Comparison of ENCODE assay signal across 14 cellular contexts in genomic region chr22:36762687-36763260, GRCh38. TPM values are rescaled to one million over a fixed set of nuclear protein-coding genes. Genes with fewer than 3 reads are reported as not detected.
DNase-seq lines count a peak whose midpoint lies in the region; ATAC-seq and TF ChIP-seq lines count a peak whose summit lies in the region.
"Had no signal": no experiment of that assay in that cellular context is flagged by ENCODE, and none has a peak within 500 bp of the region (broad histone marks: within the 10 kb centered on the region; RNA-seq: fewer than 3 reads in every experiment).

No MANE protein-coding gene starts in this region.

- H3K79me1 ChIP-seq in mesendoderm (ENCODE audit: low read length) = no peaks in the 10 kb centered on the region

- peaks cover 3% of the 10 kb centered on the region for H3K4me1 ChIP-seq in osteoblast (ENCODE audit: insufficient read depth, low read length)
- no peaks in the 10 kb centered on the region for H3K4me1 ChIP-seq in mesendoderm (ENCODE audit: control insufficient read depth, low read depth, low read length)

- intact Hi-C loops in cardiac septum (cut with DNase I) = no loop called here

- no peak overlapping the region for H2AFZ ChIP-seq in osteoblast (ENCODE audit: low read length)

- no peak overlapping the region for H2BK15ac ChIP-seq in mesendoderm (replicated peaks; ENCODE audit: low read depth)

- H4K8ac ChIP-seq in mesendoderm (ENCODE audit: low read depth, low read length) = no peak overlapping the region

- no peak overlapping the region for H3K4me2 ChIP-seq in osteoblast (ENCODE audit: insufficient read depth, low read length)
- H3K4me2 ChIP-seq in mesendoderm (ENCODE audit: low read length) = no peak overlapping the region

- no peak overlapping the region for H3K56ac ChIP-seq in mesendoderm (ENCODE audit: low read length)

- H3K36me3 ChIP-seq in osteoblast (ENCODE audit: insufficient read depth, low read length) = peaks cover 13% of the 10 kb centered on the region
- no peaks in the 10 kb centered on the region for H3K36me3 ChIP-seq in mesendoderm (ENCODE audit: control insufficient read depth, insufficient read depth, low read length)

- no peak for ATAC-seq in GM21360 (IDR thresholded peaks at IDR 0.05; ENCODE audit: unreplicated experiment)

- no peak overlapping the region for H3K23ac ChIP-seq in mesendoderm (ENCODE audit: low read length)

- H3K27ac ChIP-seq in osteoblast (ENCODE audit: low read depth, low read length) (no peak overlapping the region), mesendoderm (ENCODE audit: low read depth, low read length) (no peak overlapping the region)

- no peak overlapping the region for H4K5ac ChIP-seq in mesendoderm (ENCODE audit: low read length)

- no peak for TF ChIP-seq CTCF in osteoblast (IDR thresholded peaks at IDR 0.05; ENCODE audit: extremely low read depth, low read depth, low read length)

- H3K4me3 ChIP-seq in osteoblast (ENCODE audit: insufficient read depth, low read length) (no peak overlapping the region), mesendoderm (ENCODE audit: low read length) (no peak overlapping the region)

- H4K20me1 ChIP-seq in osteoblast (ENCODE audit: insufficient read depth, low read length) = peaks cover 2% of the 10 kb centered on the region

- H3K9ac ChIP-seq in mesendoderm (ENCODE audit: low read length) = no peak overlapping the region

- H2BK5ac ChIP-seq in mesendoderm (ENCODE audit: low read length) = no peak overlapping the region

- DNase-seq in AG20443 (ENCODE audit: low spot score) (peak; percentile 59), amniotic epithelial cell (ENCODE audit: low read depth) (peak; percentile 13), cardiac septum (ENCODE audit: low spot score) (peak; percentile 81), osteoblast (ENCODE audit: insufficient read length, low spot score, missing footprints) (peak; percentile 68), T-helper 9 cell (no peak), mesendoderm (no peak)
- DNase-seq in activated naive CD4-positive, alpha-beta T cell treated with anti-CD3 and anti-CD28 coated beads, Interleukin-2, amount 50 U/mL, for 16 hours = no peak
- DNase-seq: activated CD4-positive, alpha-beta T cell treated with anti-CD3 and anti-CD28 coated beads, Interleukin-2, amount 10 ng/mL, durations not matched to agents 24 days and 14 days; NCI-H1417 treated with DMSO at 0.1 percent for 48 hours; T1000 had no signal

- H3K9me3 ChIP-seq in osteoblast (ENCODE audit: low read depth, low read length) = no peaks in the 10 kb centered on the region

- H2AK5ac ChIP-seq in mesendoderm (ENCODE audit: low read length) = no peak overlapping the region

- H3K18ac ChIP-seq in mesendoderm (ENCODE audit: low read length) = no peak overlapping the region

- H3K4ac ChIP-seq in mesendoderm (ENCODE audit: low read depth, low read length) = no peak overlapping the region

- H3K27me3 ChIP-seq in osteoblast (ENCODE audit: insufficient read depth, low read length) (no peaks in the 10 kb centered on the region), mesendoderm (ENCODE audit: insufficient read depth, low read length, poor library complexity) (no peaks in the 10 kb centered on the region)

- no peaks in the 10 kb centered on the region for H3K79me2 ChIP-seq in osteoblast (ENCODE audit: insufficient read depth, low read length)
- no peaks in the 10 kb centered on the region for H3K79me2 ChIP-seq in mesendoderm (ENCODE audit: control insufficient read depth, insufficient read depth, low read length)

- H2BK120ac ChIP-seq in mesendoderm (ENCODE audit: low read depth, low read length) = no peak overlapping the region

- WGBS in mesendoderm (ENCODE audit: extremely low coverage, insufficient coverage, low lambda C conversion rate) = no CpG with 5 or more reads among the region's 17 CpGs

RNA-seq across cellular contexts. Expression of gene IFT27, which starts 13.1 kb away (rescaled TPM):
- 24.7 TPM for total RNA-seq in cardiac septum
- 22.1 and 27.4 TPM in 2 replicates for total RNA-seq in osteoblast
- polyA plus RNA-seq in mesendoderm (2013, experiment 1 of 2) = 22.0 TPM
- polyA plus RNA-seq in mesendoderm (2013, experiment 2 of 2) = 21.5 TPM

RNA-seq across cellular contexts. Expression of gene PVALB, which starts 54.1 kb away (rescaled TPM):
- total RNA-seq in cardiac septum = not detected
- not detected in 2 replicates for total RNA-seq in osteoblast
- 1.1 TPM for polyA plus RNA-seq in mesendoderm (2013, experiment 1 of 2)
- polyA plus RNA-seq in mesendoderm (2013, experiment 2 of 2) = 1.7 TPM
- total RNA-seq: activated CD4-positive, alpha-beta T cell treated with anti-CD3 and anti-CD28 coated beads, Interleukin-2, amount 10 ng/mL, durations not matched to agents 24 days and 14 days; LHCN-M2; SK-MEL-5 had no signal

RNA-seq across cellular contexts. Expression of gene CACNG2, which starts 59.2 kb away (rescaled TPM):
- total RNA-seq in cardiac septum = not detected
- not detected in 2 replicates for total RNA-seq in osteoblast
- 0.01 TPM for polyA plus RNA-seq in mesendoderm (2013, experiment 1 of 2)
- 0.03 TPM for polyA plus RNA-seq in mesendoderm (2013, experiment 2 of 2)
- total RNA-seq: activated CD4-positive, alpha-beta T cell treated with anti-CD3 and anti-CD28 coated beads, Interleukin-2, amount 10 ng/mL, durations not matched to agents 24 days and 14 days; glomerular endothelial cell; LHCN-M2; SK-MEL-5 had no signal

Comparison
In these comparisons a context has a peak if more than half of its experiments do, and no peak if none do; other contexts are left out.
1. DNase-seq: peak in AG20443 (single experiment), amniotic epithelial cell (single experiment), cardiac septum (single experiment) and osteoblast (single experiment); none in activated naive CD4-positive, alpha-beta T cell treated with anti-CD3 and anti-CD28 coated beads, Interleukin-2, amount 50 U/mL, for 16 hours (single experiment), T-helper 9 cell (single experiment) and mesendoderm (single experiment).